ENCODE assay signal across 16 cellular contexts in genomic region chr7:99028261-99028971, GRCh38.
A peak's percentile ranks its signal among the peaks of the same experiment; 100 is the strongest.
DNase-seq lines count a peak whose midpoint lies in the region; TF ChIP-seq lines count a peak whose summit lies in the region.
"Had no signal": no experiment of that assay in that cellular context is flagged by ENCODE, and none has a peak within 500 bp of the region (broad histone marks: within the 10 kb centered on the region; RNA-seq: fewer than 3 reads in every experiment).

No MANE protein-coding gene starts in this region.

- H3K9me3 ChIP-seq in CD4-positive, alpha-beta memory T cell (ENCODE audit: control insufficient read depth in 1 of 2, low read length in 2 of 2), result no peaks in the 10 kb centered on the region
- H3K9me3 ChIP-seq in osteoblast (ENCODE audit: low read depth, low read length), result no peaks in the 10 kb centered on the region
- H3K9me3 ChIP-seq: BE2C, transverse colon had no signal

- no peak for DNase-seq in CD4-positive, alpha-beta memory T cell
- DNase-seq in MV-4-11 (lab: John Stamatoyannopoulos, UW), result peak; percentile 47
- no peak for DNase-seq in chondrocyte (ENCODE audit: low spot score)
- DNase-seq in osteoblast (ENCODE audit: insufficient read length, low spot score, missing footprints), result peak; percentile 29
- no peak for DNase-seq in RPMI8226
- DNase-seq in posterior vena cava (ENCODE audit: low spot score), result no peak
- DNase-seq in NCI-H1436 treated with DMSO at 0.1 percent for 48 hours (lab: John Stamatoyannopoulos, UW), result no peak
- no peak for DNase-seq in DMS53 treated with DMSO at 0.1 percent for 48 hours (lab: John Stamatoyannopoulos, UW; ENCODE audit: unreplicated experiment)
- DNase-seq: activated gamma-delta T cell; BE2C; effector memory CD4-positive, alpha-beta T cell; NCI-H524 treated with DMSO at 0.1 percent for 48 hours; occipital lobe; PC-3; transverse colon had no signal

- H3K27ac Mint-ChIP-seq in CD4-positive, alpha-beta memory T cell, result peak overlapping the region in 4 of 7 donors; percentile 46 to 82 (median 65)
- peak overlapping the region; percentile 71 for H3K27ac Mint-ChIP-seq in chondrocyte (ENCODE audit: unreplicated experiment)

- no peak overlapping the region for H3K4me2 ChIP-seq in osteoblast (ENCODE audit: insufficient read depth, low read length)

- H3K9me3 Mint-ChIP-seq in CD4-positive, alpha-beta memory T cell, result no peaks in the 10 kb centered on the region
- peaks cover 6% of the 10 kb centered on the region for H3K9me3 Mint-ChIP-seq in chondrocyte (ENCODE audit: low read depth)

- no peak overlapping the region for H2AFZ ChIP-seq in osteoblast (ENCODE audit: low read length)

- H3K27me3 Mint-ChIP-seq in CD4-positive, alpha-beta memory T cell, result no peaks in the 10 kb centered on the region
- no peaks in the 10 kb centered on the region for H3K27me3 Mint-ChIP-seq in chondrocyte (ENCODE audit: low read depth)

- H3K4me1 Mint-ChIP-seq in CD4-positive, alpha-beta memory T cell, result peaks cover 0 to 4% (median under 1%) of the 10 kb centered on the region in 4 donors
- H3K4me1 Mint-ChIP-seq in chondrocyte (ENCODE audit: low read depth), result peaks cover 61% of the 10 kb centered on the region

- H3K36me3 ChIP-seq in CD4-positive, alpha-beta memory T cell (ENCODE audit: insufficient read depth, low read length), result peaks cover 36% of the 10 kb centered on the region
- H3K36me3 ChIP-seq in osteoblast (ENCODE audit: insufficient read depth, low read length), result peaks cover 61% of the 10 kb centered on the region

- intact Hi-C loops in CD4-positive, alpha-beta memory T cell (cut with micrococcal nuclease), result no loop called here
- intact Hi-C loops in posterior vena cava (cut with DNase I), result no loop called here

- peaks cover 4% of the 10 kb centered on the region for H4K20me1 ChIP-seq in osteoblast (ENCODE audit: insufficient read depth, low read length)

- H3K27me3 ChIP-seq in CD4-positive, alpha-beta memory T cell (ENCODE audit: insufficient read depth, low read length), result no peaks in the 10 kb centered on the region
- no peaks in the 10 kb centered on the region for H3K27me3 ChIP-seq in osteoblast (ENCODE audit: insufficient read depth, low read length)
- H3K27me3 ChIP-seq: BE2C, transverse colon had no signal

- no peaks in the 10 kb centered on the region for H3K4me1 ChIP-seq in CD4-positive, alpha-beta memory T cell (ENCODE audit: insufficient read depth, low read length)
- H3K4me1 ChIP-seq in osteoblast (ENCODE audit: insufficient read depth, low read length), result peaks cover 22% of the 10 kb centered on the region
- H3K4me1 ChIP-seq: BE2C had no signal

- H3K4me3 Mint-ChIP-seq in CD4-positive, alpha-beta memory T cell, result no peak overlapping the region
- no peak overlapping the region for H3K4me3 Mint-ChIP-seq in chondrocyte (ENCODE audit: unreplicated experiment)

- TF ChIP-seq CTCF in chondrocyte (IDR thresholded peaks at IDR 0.05) (no peak), osteoblast (IDR thresholded peaks at IDR 0.05; ENCODE audit: extremely low read depth, low read depth, low read length) (no peak)

- POLR2A ChIA-PET in CD4-positive, alpha-beta memory T cell (lab: Charles Lee; ENCODE audit: partially characterized antibody), result no interaction called here

- H3K36me3 Mint-ChIP-seq in CD4-positive, alpha-beta memory T cell, result peaks cover 27 to 59% of the 10 kb centered on the region in 2 donors
- peaks cover 39% of the 10 kb centered on the region for H3K36me3 Mint-ChIP-seq in chondrocyte (ENCODE audit: low read depth)

- H3K4me3 ChIP-seq in CD4-positive, alpha-beta memory T cell (ENCODE audit: low read length in 2 of 2), result no peak overlapping the region
- H3K4me3 ChIP-seq in osteoblast (ENCODE audit: insufficient read depth, low read length), result no peak overlapping the region
- H3K4me3 ChIP-seq: SK-N-MC, transverse colon had no signal

- no peak overlapping the region for H3K27ac ChIP-seq in CD4-positive, alpha-beta memory T cell (ENCODE audit: low read depth, low read length)
- no peak overlapping the region for H3K27ac ChIP-seq in osteoblast (ENCODE audit: low read depth, low read length)
- H3K27ac ChIP-seq: SK-N-MC, transverse colon had no signal

- peaks cover 5% of the 10 kb centered on the region for H3K79me2 ChIP-seq in osteoblast (ENCODE audit: insufficient read depth, low read length)

- CTCF ChIA-PET in CD4-positive, alpha-beta memory T cell (lab: Charles Lee; ENCODE audit: partially characterized antibody), result interaction anchor here (0.6 to 0.7 kb wide), 2 partner anchors 8 to 9 kb away, joined by 3 read pairs; no protein-coding TSS in a partner anchor

Comparison
In these comparisons a context has a peak if more than half of its experiments do, and no peak if none do; other contexts are left out.
1. DNase-seq: peak in MV-4-11 (single experiment) and osteoblast (single experiment); none in CD4-positive, alpha-beta memory T cell (0 of 5), chondrocyte (single experiment), RPMI8226 (single experiment), posterior vena cava (single experiment), NCI-H1436 treated with DMSO at 0.1 percent for 48 hours (single experiment) and DMS53 treated with DMSO at 0.1 percent for 48 hours (single experiment).